ENCODE assay signal across 18 cellular contexts in genomic region chr4:64360664-64361398, GRCh38. TPM values are rescaled to one million over a fixed set of nuclear protein-coding genes. Genes with fewer than 3 reads are reported as not detected.
DNase-seq lines count a peak whose midpoint lies in the region; ATAC-seq and TF ChIP-seq lines count a peak whose summit lies in the region.
"Had no signal": no experiment of that assay in that cellular context is flagged by ENCODE, and none has a peak within 500 bp of the region (broad histone marks: within the 10 kb centered on the region; RNA-seq: fewer than 3 reads in every experiment).

No MANE protein-coding gene starts in this region.

- H3K18ac ChIP-seq in neuronal stem cell (ENCODE audit: low read length) (peak overlapping the region; percentile 38), mesendoderm (ENCODE audit: low read length) (no peak overlapping the region)

- H3K79me2 ChIP-seq in mesendoderm (ENCODE audit: control insufficient read depth, insufficient read depth, low read length): no peaks in the 10 kb centered on the region

- POLR2A ChIA-PET in WTC11 (lab: Charles Lee): no interaction called here

- H3K14ac ChIP-seq in neuronal stem cell (ENCODE audit: low read length): no peak overlapping the region

- H2AK5ac ChIP-seq in neuronal stem cell (ENCODE audit: low read depth, low read length): no peak overlapping the region
- H2AK5ac ChIP-seq in mesendoderm (ENCODE audit: low read length): no peak overlapping the region

- H3K4me3 Mint-ChIP-seq in WTC11: no peak overlapping the region

- intact Hi-C loops in upper lobe of right lung (cut with DNase I): no loop called here

- H3K9ac ChIP-seq in neuronal stem cell (ENCODE audit: low read depth, low read length, poor library complexity): no peak overlapping the region
- H3K9ac ChIP-seq in mesendoderm (ENCODE audit: low read length): no peak overlapping the region
- H3K9ac ChIP-seq: KMS-11 had no signal

- H3K4me1 ChIP-seq in cardiac muscle cell (ENCODE audit: low read depth): peaks cover 30% of the 10 kb centered on the region
- no peaks in the 10 kb centered on the region for H3K4me1 ChIP-seq in neuronal stem cell (ENCODE audit: control insufficient read depth in 2 of 2, insufficient read depth in 1 of 2, low read depth in 1 of 2, low read length in 2 of 2)
- no peaks in the 10 kb centered on the region for H3K4me1 ChIP-seq in upper lobe of right lung
- H3K4me1 ChIP-seq in mesendoderm (ENCODE audit: control insufficient read depth, low read depth, low read length): no peaks in the 10 kb centered on the region

- no peak overlapping the region for H4K5ac ChIP-seq in mesendoderm (ENCODE audit: low read length)

- no peaks in the 10 kb centered on the region for H3K4me1 Mint-ChIP-seq in WTC11

- H2BK120ac ChIP-seq in neuronal stem cell (ENCODE audit: low read depth, low read length) (no peak overlapping the region), mesendoderm (ENCODE audit: low read depth, low read length) (no peak overlapping the region)

- no peak overlapping the region for H3K56ac ChIP-seq in mesendoderm (ENCODE audit: low read length)

- CTCF ChIA-PET in WTC11 (lab: Charles Lee): no interaction called here

- DNase-seq in WTC11 (ENCODE audit: low spot score) (no peak), cardiac muscle cell (ENCODE audit: low read depth in 1 of 2, low spot score in 1 of 2) (no peak), neuronal stem cell (ENCODE audit: low spot score) (no peak), upper lobe of right lung (no peak), GM03348 (ENCODE audit: low spot score) (no peak), activated gamma-delta T cell treated with Interleukin-2 at 50 U/mL for 16 hours (no peak), mesendoderm (no peak)
- DNase-seq: AML-193, MV-4-11, NCI-H1417, NCI-H187, NCI-H2107, NCI-H510A treated with DMSO at 0.1 percent for 48 hours, NCI-H774, OCI-M1 had no signal

- H3K4me3 ChIP-seq in cardiac muscle cell (no peak overlapping the region), neuronal stem cell (ENCODE audit: low read length in 2 of 2) (peak overlapping the region in 1 of 2 donors; percentile 30), upper lobe of right lung (no peak overlapping the region), mesendoderm (ENCODE audit: low read length) (no peak overlapping the region)

- peak overlapping the region; percentile 70 for H3K27ac ChIP-seq in cardiac muscle cell
- H3K27ac ChIP-seq in neuronal stem cell (replicated peaks; ENCODE audit: low read length): no peak overlapping the region
- H3K27ac ChIP-seq in upper lobe of right lung: no peak overlapping the region
- H3K27ac ChIP-seq in mesendoderm (ENCODE audit: low read depth, low read length): no peak overlapping the region
- H3K27ac ChIP-seq: C4-2B, KMS-11 had no signal

- no peaks in the 10 kb centered on the region for H3K9me3 ChIP-seq in cardiac muscle cell (ENCODE audit: low read depth)
- no peaks in the 10 kb centered on the region for H3K9me3 ChIP-seq in neuronal stem cell (replicated peaks in 1 of 2; ENCODE audit: control insufficient read depth in 2 of 2, insufficient read depth in 1 of 2, low read depth in 1 of 2, low read length in 2 of 2)
- H3K9me3 ChIP-seq in upper lobe of right lung: no peaks in the 10 kb centered on the region

- H3K27me3 Mint-ChIP-seq in WTC11 (ENCODE audit: low read depth): no peaks in the 10 kb centered on the region

- no peak overlapping the region for H4K91ac ChIP-seq in neuronal stem cell (ENCODE audit: low read depth, low read length, poor library complexity)

- H3K4me2 ChIP-seq in neuronal stem cell (ENCODE audit: insufficient read depth, low read length, poor library complexity, severe bottlenecking): no peak overlapping the region
- no peak overlapping the region for H3K4me2 ChIP-seq in mesendoderm (ENCODE audit: low read length)
- H3K4me2 ChIP-seq: KMS-11 had no signal

- no peaks in the 10 kb centered on the region for H3K36me3 ChIP-seq in cardiac muscle cell
- H3K36me3 ChIP-seq in neuronal stem cell (replicated peaks in 1 of 2; ENCODE audit: control insufficient read depth in 2 of 2, insufficient read depth in 2 of 2, low read length in 2 of 2): no peaks in the 10 kb centered on the region
- no peaks in the 10 kb centered on the region for H3K36me3 ChIP-seq in upper lobe of right lung
- no peaks in the 10 kb centered on the region for H3K36me3 ChIP-seq in mesendoderm (ENCODE audit: control insufficient read depth, insufficient read depth, low read length)

- no peak overlapping the region for H3K27ac Mint-ChIP-seq in WTC11

- no peak overlapping the region for H4K8ac ChIP-seq in neuronal stem cell (ENCODE audit: low read depth, low read length)
- no peak overlapping the region for H4K8ac ChIP-seq in mesendoderm (ENCODE audit: low read depth, low read length)

- no peak for TF ChIP-seq CTCF in WTC11 (IDR thresholded peaks at IDR 0.05)
- TF ChIP-seq CTCF in cardiac muscle cell (IDR thresholded peaks at IDR 0.05; ENCODE audit: low read depth, low read length): no peak
- no peak for TF ChIP-seq CTCF in upper lobe of right lung (IDR thresholded peaks at IDR 0.05)

- H3K9me3 Mint-ChIP-seq in WTC11: no peaks in the 10 kb centered on the region

- H2AFZ ChIP-seq in neuronal stem cell (ENCODE audit: low read length): no peak overlapping the region

- ATAC-seq in WTC11: peak; percentile 74
- ATAC-seq in upper lobe of right lung: peak; percentile 38

- no peak overlapping the region for H2BK15ac ChIP-seq in neuronal stem cell (ENCODE audit: low read length)
- no peak overlapping the region for H2BK15ac ChIP-seq in mesendoderm (replicated peaks; ENCODE audit: low read depth)

- H3K23ac ChIP-seq in neuronal stem cell (ENCODE audit: low read depth, low read length, poor library complexity) (no peak overlapping the region), mesendoderm (ENCODE audit: low read length) (no peak overlapping the region)

- WGBS in neuronal stem cell (ENCODE audit: extremely low coverage in 2 of 2, insufficient read length in 2 of 2, insufficient replicate concordance in 1 of 2), 2 donors: no CpG with 5 or more reads among the region's 8 CpGs
- WGBS in mesendoderm (ENCODE audit: extremely low coverage, insufficient coverage, low lambda C conversion rate): no CpG with 5 or more reads among the region's 8 CpGs

- H3K36me3 Mint-ChIP-seq in WTC11: no peaks in the 10 kb centered on the region

- H2BK5ac ChIP-seq in neuronal stem cell (ENCODE audit: low read length) (no peak overlapping the region), mesendoderm (ENCODE audit: low read length) (no peak overlapping the region)

- H3K27me3 ChIP-seq in cardiac muscle cell (no peaks in the 10 kb centered on the region), neuronal stem cell (ENCODE audit: control insufficient read depth in 3 of 3, insufficient read depth in 3 of 3, low read depth in 1 of 3, low read length in 3 of 3) (no peaks in the 10 kb centered on the region), upper lobe of right lung (no peaks in the 10 kb centered on the region), mesendoderm (ENCODE audit: insufficient read depth, low read length, poor library complexity) (no peaks in the 10 kb centered on the region)

- no peak overlapping the region for H2BK12ac ChIP-seq in neuronal stem cell (ENCODE audit: low read length)

- no peak overlapping the region for H3K4ac ChIP-seq in neuronal stem cell (ENCODE audit: low read length)
- no peak overlapping the region for H3K4ac ChIP-seq in mesendoderm (ENCODE audit: low read depth, low read length)

- H3K79me1 ChIP-seq in neuronal stem cell (ENCODE audit: low read depth, low read length) (no peaks in the 10 kb centered on the region), mesendoderm (ENCODE audit: low read length) (no peaks in the 10 kb centered on the region)

TF ChIP-seq in WTC11, 78 proteins besides CTCF, POLR2A, EP300 and RAD21 (continues in another document):
- TF ChIP-seq HMGA2 (CRISPR knock-in tag; IDR thresholded peaks at IDR 0.05) (no peak), ZNF263 (CRISPR knock-in tag; IDR thresholded peaks at IDR 0.05; ENCODE audit: low read depth) (no peak), GRHL2 (CRISPR knock-in tag; IDR thresholded peaks at IDR 0.05; ENCODE audit: insufficient replicate concordance, severe bottlenecking) (no peak), CREB1 (CRISPR knock-in tag; IDR thresholded peaks at IDR 0.05) (no peak), TEAD1 (CRISPR knock-in tag; IDR thresholded peaks at IDR 0.05) (no peak), PRRX2 (CRISPR knock-in tag; IDR thresholded peaks at IDR 0.05) (no peak)
- TF ChIP-seq, protein P1, sequence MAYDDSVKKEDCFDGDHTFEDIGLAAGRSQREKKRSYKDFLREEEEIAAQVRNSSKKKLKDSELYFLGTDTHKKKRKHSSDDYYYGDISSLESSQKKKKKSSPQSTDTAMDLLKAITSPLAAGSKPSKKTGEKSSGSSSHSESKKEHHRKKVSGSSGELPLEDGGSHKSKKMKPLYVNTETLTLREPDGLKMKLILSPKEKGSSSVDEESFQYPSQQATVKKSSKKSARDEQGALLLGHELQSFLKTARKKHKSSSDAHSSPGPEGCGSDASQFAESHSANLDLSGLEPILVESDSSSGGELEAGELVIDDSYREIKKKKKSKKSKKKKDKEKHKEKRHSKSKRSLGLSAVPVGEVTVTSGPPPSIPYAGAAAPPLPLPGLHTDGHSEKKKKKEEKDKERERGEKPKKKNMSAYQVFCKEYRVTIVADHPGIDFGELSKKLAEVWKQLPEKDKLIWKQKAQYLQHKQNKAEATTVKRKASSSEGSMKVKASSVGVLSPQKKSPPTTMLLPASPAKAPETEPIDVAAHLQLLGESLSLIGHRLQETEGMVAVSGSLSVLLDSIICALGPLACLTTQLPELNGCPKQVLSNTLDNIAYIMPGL (CRISPR knock-in tag; IDR thresholded peaks at IDR 0.05): no peak
- TF ChIP-seq, protein P2, sequence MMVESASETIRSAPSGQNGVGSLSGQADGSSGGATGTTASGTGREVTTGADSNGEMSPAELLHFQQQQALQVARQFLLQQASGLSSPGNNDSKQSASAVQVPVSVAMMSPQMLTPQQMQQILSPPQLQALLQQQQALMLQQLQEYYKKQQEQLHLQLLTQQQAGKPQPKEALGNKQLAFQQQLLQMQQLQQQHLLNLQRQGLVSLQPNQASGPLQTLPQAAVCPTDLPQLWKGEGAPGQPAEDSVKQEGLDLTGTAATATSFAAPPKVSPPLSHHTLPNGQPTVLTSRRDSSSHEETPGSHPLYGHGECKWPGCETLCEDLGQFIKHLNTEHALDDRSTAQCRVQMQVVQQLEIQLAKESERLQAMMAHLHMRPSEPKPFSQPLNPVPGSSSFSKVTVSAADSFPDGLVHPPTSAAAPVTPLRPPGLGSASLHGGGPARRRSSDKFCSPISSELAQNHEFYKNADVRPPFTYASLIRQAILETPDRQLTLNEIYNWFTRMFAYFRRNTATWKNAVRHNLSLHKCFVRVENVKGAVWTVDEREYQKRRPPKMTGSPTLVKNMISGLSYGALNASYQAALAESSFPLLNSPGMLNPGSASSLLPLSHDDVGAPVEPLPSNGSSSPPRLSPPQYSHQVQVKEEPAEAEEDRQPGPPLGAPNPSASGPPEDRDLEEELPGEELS (CRISPR knock-in tag; IDR thresholded peaks at IDR 0.05): no peak

RNA-seq across cellular contexts. Expression of gene TECRL, which starts 48.4 kb away (rescaled TPM):
- total RNA-seq in WTC11 (2021): not detected in 3 replicates
- total RNA-seq in cardiac muscle cell: 226 and 358 TPM in 2 replicates
- 494 and 570 TPM in 2 replicates for polyA plus RNA-seq in cardiac muscle cell
- polyA plus RNA-seq in neuronal stem cell (2013, experiment 1 of 2): not detected
- polyA plus RNA-seq in neuronal stem cell (2013, experiment 2 of 2): not detected
- total RNA-seq in upper lobe of right lung: not detected
- polyA plus RNA-seq in mesendoderm (2013, experiment 1 of 2): not detected
- polyA plus RNA-seq in mesendoderm (2013, experiment 2 of 2): not detected
- total RNA-seq: HT-29 had no signal

Comparison
In these comparisons a context has a peak if more than half of its experiments do, and no peak if none do; other contexts are left out.
1. RNA of gene TECRL, which starts 48.4 kb away (total RNA-seq): 226 to 358 TPM in cardiac muscle cell; not detected in upper lobe of right lung (single experiment) and not detected in WTC11; every median in the first group is over 100 times any median in the second.